Comparison of ENCODE assay signal across 25 cellular contexts in genomic region chr11:123838199-123838598, GRCh38. TPM values are rescaled to one million over a fixed set of nuclear protein-coding genes. Genes with fewer than 3 reads are reported as not detected.
"Had no signal": no experiment of that assay in that cellular context is flagged by ENCODE, and none has a peak within 500 bp of the region (broad histone marks: within the 10 kb centered on the region; RNA-seq: fewer than 3 reads in every experiment).

No MANE protein-coding gene starts in this region.

- H3K4me3 ChIP-seq: SJCRH30 had no signal

- ATAC-seq: Panc1, SK-N-SH treated with all-trans-retinoic acid at 6 μM for 48 hours had no signal

- H3K27ac ChIP-seq: RWPE1, SJCRH30 had no signal

- H3K36me3 ChIP-seq: SJCRH30 had no signal

- DNase-seq: KBM-7, MV-4-11, NCI-H1048, NCI-H1105, NCI-H1417, NCI-H1436 treated with DMSO at 0.1 percent for 48 hours, NCI-H1694, NCI-H187 treated with DMSO at 0.1 percent for 48 hours, NCI-H2029 treated with DMSO at 0.1 percent for 48 hours, NCI-H2171 treated with DMSO at 0.1 percent for 48 hours, NCI-H345, NCI-H446 treated with DMSO at 0.1 percent for 48 hours, NCI-H510A treated with DMSO at 0.1 percent for 48 hours, NCI-H526, SHP77 treated with DMSO at 0.1 percent for 48 hours, T-helper 1 cell had no signal

- H3K27me3 ChIP-seq: SJCRH30 had no signal

- H3K9me3 ChIP-seq: SJCRH30 had no signal

RNA-seq across cellular contexts. Expression of gene OR6M1, which starts 32.0 kb away (rescaled TPM):
- total RNA-seq: HT-29, LHCN-M2, MCF 10A, OCI-LY7, PC-3, SJCRH30 had no signal

RNA-seq across cellular contexts. Expression of gene TMEM225, which starts 47.3 kb away (rescaled TPM):
- total RNA-seq: HT-29, LHCN-M2, MCF 10A, OCI-LY7, PC-3, SJCRH30 had no signal
